Comparison of ENCODE assay signal across 8 cellular contexts in the genomic region with DNA sequence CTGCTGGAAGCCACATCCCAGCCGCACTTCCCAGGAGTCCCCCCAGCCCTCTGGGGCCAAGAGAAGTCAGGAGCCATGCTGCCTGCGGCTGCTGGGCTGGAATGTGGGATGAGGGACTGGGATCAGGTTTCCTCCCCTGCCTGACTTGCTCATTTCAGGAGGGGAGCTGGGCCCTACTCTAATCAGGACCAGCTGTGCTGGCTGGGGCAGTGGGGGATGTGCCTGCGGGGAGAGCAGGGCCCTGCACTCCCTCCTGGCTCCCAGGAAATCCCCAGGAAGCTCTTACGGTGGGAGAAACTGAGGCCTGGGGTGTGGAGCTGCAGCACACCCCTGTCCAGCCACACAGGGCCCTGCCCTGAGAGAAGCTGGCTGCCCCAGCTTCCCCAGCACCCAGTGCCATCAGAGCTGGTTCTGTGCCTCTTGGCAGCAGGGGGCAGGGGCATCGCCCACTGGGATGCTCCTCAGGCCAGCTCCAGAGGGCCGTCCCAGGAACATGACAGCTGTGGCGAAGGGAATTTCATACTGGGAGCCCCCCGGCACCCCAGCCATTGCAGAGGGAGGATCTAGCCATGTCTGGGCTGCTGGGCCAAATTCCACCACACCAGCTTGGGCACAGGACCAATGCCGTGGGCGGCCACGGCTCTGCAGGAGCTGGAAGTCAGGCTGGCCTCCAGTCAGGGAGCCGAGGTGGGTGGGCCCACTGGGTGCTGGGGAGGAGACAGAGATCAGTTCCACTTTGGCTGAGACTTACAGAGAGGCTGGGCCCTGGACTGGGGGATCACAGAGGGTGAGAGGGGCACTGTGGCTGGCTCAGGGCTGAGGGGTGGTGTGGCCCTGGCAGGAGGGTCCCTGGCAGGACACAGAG. TPM values are rescaled to one million over a fixed set of nuclear protein-coding genes. Genes with fewer than 3 reads are reported as not detected.
DNase-seq lines count a peak whose midpoint lies in the region; ATAC-seq and TF ChIP-seq lines count a peak whose summit lies in the region.

No MANE protein-coding gene starts in this region.

- H3K9me3 Mint-ChIP-seq in GM23338, result no peaks in the 10 kb centered on the region
- H3K9me3 Mint-ChIP-seq in activated naive CD4-positive, alpha-beta T cell treated with anti-CD3 and anti-CD28 coated beads for 36 hours, result no peaks in the 10 kb centered on the region

- H3K79me2 ChIP-seq in GM23338 (replicated peaks; ENCODE audit: insufficient read depth) (no peaks in the 10 kb centered on the region), smooth muscle cell (ENCODE audit: low read depth) (no peaks in the 10 kb centered on the region)

- H3K4me2 ChIP-seq in GM23338 (peak overlapping the region; percentile 67), smooth muscle cell (peak overlapping the region; percentile 54)

- H3K9me3 ChIP-seq in heart right ventricle, result no peaks in the 10 kb centered on the region
- no peaks in the 10 kb centered on the region for H3K9me3 ChIP-seq in smooth muscle cell (replicated peaks; ENCODE audit: low read depth)

- no peak overlapping the region for H3K4me3 Mint-ChIP-seq in GM23338
- no peak overlapping the region for H3K4me3 Mint-ChIP-seq in activated naive CD4-positive, alpha-beta T cell treated with anti-CD3 and anti-CD28 coated beads for 36 hours

- peak; percentile 84 for DNase-seq in GM23338 (ENCODE audit: low spot score)
- peak; percentile 8 for DNase-seq in SW480 (ENCODE audit: low spot score)
- DNase-seq in heart right ventricle, result peak; percentile 54 to 55
- no peak for DNase-seq in smooth muscle cell (lab: John Stamatoyannopoulos, UW; ENCODE audit: unreplicated experiment)
- DNase-seq in activated naive CD4-positive, alpha-beta T cell treated with anti-CD3 and anti-CD28 coated beads for 36 hours, result no peak
- no peak for DNase-seq in COLO668 (lab: John Stamatoyannopoulos, UW; ENCODE audit: unreplicated experiment)

- H3K9me2 ChIP-seq in GM23338 (ENCODE audit: insufficient read depth), result no peaks in the 10 kb centered on the region

- 61 to 71% methylated on average over 11 to 12 of the region's 12 CpGs for WGBS in heart right ventricle, 2 donors
- 48% methylated on average over 12 of the region's 12 CpGs for whole genome bisulfite sequencing in smooth muscle cell (ENCODE audit: low lambda C conversion rate)

- TF ChIP-seq CTCF in GM23338 (conservative IDR thresholded peaks at IDR 0.05; ENCODE audit: low read depth in 2 of 2), result no peak
- no peak for TF ChIP-seq CTCF in heart right ventricle (IDR thresholded peaks at IDR 0.05)
- TF ChIP-seq CTCF in smooth muscle cell (IDR thresholded peaks at IDR 0.05; ENCODE audit: borderline replicate concordance, insufficient read depth, poor library complexity, severe bottlenecking), result no peak

- H3K9ac ChIP-seq in smooth muscle cell (ENCODE audit: low read depth), result no peak overlapping the region

- no peaks in the 10 kb centered on the region for H3F3A ChIP-seq in GM23338 (replicated peaks; ENCODE audit: low read depth)
- H3F3A ChIP-seq in smooth muscle cell (ENCODE audit: low read depth), result no peaks in the 10 kb centered on the region

- ATAC-seq in GM23338 (peak; percentile 85), heart right ventricle (peak; percentile 35 to 69 (median 57)), GM21825 (IDR thresholded peaks at IDR 0.05; ENCODE audit: unreplicated experiment) (no peak), GM21717 (IDR thresholded peaks at IDR 0.05; ENCODE audit: unreplicated experiment) (no peak)

- CTCF ChIA-PET in activated naive CD4-positive, alpha-beta T cell treated with anti-CD3 and anti-CD28 coated beads for 36 hours (lab: Charles Lee), result no interaction called here

- no peak overlapping the region for H3K4me3 ChIP-seq in GM23338
- no peak overlapping the region for H3K4me3 ChIP-seq in heart right ventricle
- no peak overlapping the region for H3K4me3 ChIP-seq in smooth muscle cell

- intact Hi-C loops in heart right ventricle (cut with DNase I), result loop anchor here in 1 of 10 donors (5.0 kb wide), 1 partner anchor 93 kb away; no protein-coding TSS in a partner anchor
- intact Hi-C loops in activated naive CD4-positive, alpha-beta T cell treated with anti-CD3 and anti-CD28 coated beads for 36 hours (cut with micrococcal nuclease), result no loop called here

- peaks cover 19% of the 10 kb centered on the region for H3K4me1 Mint-ChIP-seq in GM23338
- H3K4me1 Mint-ChIP-seq in activated naive CD4-positive, alpha-beta T cell treated with anti-CD3 and anti-CD28 coated beads for 36 hours (ENCODE audit: low read depth), result no peaks in the 10 kb centered on the region

- H3K4me1 ChIP-seq in GM23338 (ENCODE audit: insufficient read depth), result peaks cover 17% of the 10 kb centered on the region
- H3K4me1 ChIP-seq in heart right ventricle, result peaks cover 0 to 17% (median 4%) of the 10 kb centered on the region in 9 donors
- H3K4me1 ChIP-seq in smooth muscle cell (ENCODE audit: low read depth), result peaks cover 15% of the 10 kb centered on the region

- H3K36me3 ChIP-seq in GM23338 (ENCODE audit: insufficient read depth) (no peaks in the 10 kb centered on the region), heart right ventricle (no peaks in the 10 kb centered on the region), smooth muscle cell (ENCODE audit: low read depth) (no peaks in the 10 kb centered on the region)

- H3K27ac ChIP-seq in GM23338 (ENCODE audit: low read depth) (no peak overlapping the region), heart right ventricle (peak overlapping the region in 3 of 10 donors; percentile 12 to 63 (median 47)), smooth muscle cell (ENCODE audit: low read depth) (no peak overlapping the region)

- H3K27ac Mint-ChIP-seq in GM23338, result no peak overlapping the region
- no peak overlapping the region for H3K27ac Mint-ChIP-seq in activated naive CD4-positive, alpha-beta T cell treated with anti-CD3 and anti-CD28 coated beads for 36 hours

- H3K36me3 Mint-ChIP-seq in GM23338 (ENCODE audit: low read depth), result no peaks in the 10 kb centered on the region; the same call in 2 of the 3 replicates
- H3K36me3 Mint-ChIP-seq in activated naive CD4-positive, alpha-beta T cell treated with anti-CD3 and anti-CD28 coated beads for 36 hours (ENCODE audit: low read depth), result no peaks in the 10 kb centered on the region

- H2AFZ ChIP-seq in GM23338 (no peak overlapping the region), smooth muscle cell (ENCODE audit: low read depth) (no peak overlapping the region)

- H3K27me3 ChIP-seq in GM23338 (ENCODE audit: insufficient read depth) (peaks cover 10% of the 10 kb centered on the region), heart right ventricle (peaks cover 0 to 7% (median 0%) of the 10 kb centered on the region in 7 donors), smooth muscle cell (ENCODE audit: low read depth) (peaks cover 10% of the 10 kb centered on the region)

- H4K20me1 ChIP-seq in GM23338 (replicated peaks; ENCODE audit: insufficient read depth), result no peaks in the 10 kb centered on the region; the same call in 1 of the 2 replicates
- H4K20me1 ChIP-seq in smooth muscle cell (ENCODE audit: low read depth), result no peaks in the 10 kb centered on the region

- H3K27me3 Mint-ChIP-seq in GM23338 (ENCODE audit: insufficient read depth, low read depth, poor library complexity), result peaks cover 12% of the 10 kb centered on the region
- H3K27me3 Mint-ChIP-seq in activated naive CD4-positive, alpha-beta T cell treated with anti-CD3 and anti-CD28 coated beads for 36 hours (ENCODE audit: low read depth), result no peaks in the 10 kb centered on the region

TF ChIP-seq in GM23338, 12 proteins besides CTCF, POLR2A, EP300 and RAD21 (continues in another document):
- TF ChIP-seq ZNF331 (CRISPR knock-in tag; IDR thresholded peaks at IDR 0.05; ENCODE audit: low read depth) (no peak), STAT1 (IDR thresholded peaks at IDR 0.05; ENCODE audit: unreplicated experiment) (no peak)

RNA-seq across cellular contexts. Expression of a gene that starts 21.3 kb away (rescaled TPM):
- total RNA-seq in GM23338 (2014; rRNA removed; shearing (Covaris generic)), result not detected in 2 replicates
- polyA plus RNA-seq in GM23338 (2016; fragmentation: Nextera tagmentation; extraction: Ambion mirVana) (not detected in 2 replicates), heart right ventricle (not detected), smooth muscle cell (not detected in 2 replicates)
- total RNA-seq in heart right ventricle (not detected), smooth muscle cell (not detected in 2 replicates)
- total RNA-seq in activated naive CD4-positive, alpha-beta T cell treated with anti-CD3 and anti-CD28 coated beads for 36 hours, result not detected

RNA-seq across cellular contexts. Expression of a gene that starts 58.9 kb away (rescaled TPM):
- 48.0 and 51.8 TPM in 2 replicates for total RNA-seq in GM23338 (2014; rRNA removed; shearing (Covaris generic))
- polyA plus RNA-seq in GM23338 (2016; fragmentation: Nextera tagmentation; extraction: Ambion mirVana) (17.8 and 19.5 TPM in 2 replicates), heart right ventricle (10 to 100 TPM; 18.4 to 22.9 TPM), smooth muscle cell (35.6 and 42.4 TPM in 2 replicates)
- total RNA-seq in heart right ventricle (100 to 1,000 TPM in 1 of 10 donors, 10 to 100 TPM in 9; 23.2 to 102 (median 65.4) TPM), smooth muscle cell (26.2 and 27.6 TPM in 2 replicates)
- 10 to 100 TPM; 18.7 to 23.0 TPM for total RNA-seq in activated naive CD4-positive, alpha-beta T cell treated with anti-CD3 and anti-CD28 coated beads for 36 hours

RNA-seq across cellular contexts. Expression of a gene that starts 59.1 kb away (rescaled TPM):
- total RNA-seq in GM23338 (2014; rRNA removed; shearing (Covaris generic)), result 17.7 and 17.9 TPM in 2 replicates
- polyA plus RNA-seq in GM23338 (2016; fragmentation: Nextera tagmentation; extraction: Ambion mirVana) (11.5 and 11.6 TPM in 2 replicates), heart right ventricle (10 to 100 TPM; 10.4 to 13.0 TPM), smooth muscle cell (19.5 and 22.4 TPM in 2 replicates)
- total RNA-seq in heart right ventricle (10 to 100 TPM in 5 of 10 donors, 1 to 10 TPM in 5; 7.6 to 13.4 (median 9.9) TPM), smooth muscle cell (8.5 and 9.0 TPM in 2 replicates)
- 10 to 100 TPM; 11.3 to 11.7 TPM for total RNA-seq in activated naive CD4-positive, alpha-beta T cell treated with anti-CD3 and anti-CD28 coated beads for 36 hours

Comparison
In these comparisons a context has a peak if more than half of its experiments do, and no peak if none do; other contexts are left out.
1. ATAC-seq: peak in GM23338 (single experiment) and heart right ventricle (8 of 8); none in GM21825 (single experiment) and GM21717 (single experiment).
2. DNase-seq: peak in GM23338 (single experiment), SW480 (single experiment) and heart right ventricle (2 of 2); none in smooth muscle cell (single experiment), activated naive CD4-positive, alpha-beta T cell treated with anti-CD3 and anti-CD28 coated beads for 36 hours (single experiment) and COLO668 (single experiment).